Comparison of ENCODE assay signal across 1 cellular context in genomic region chr6:43359381-43359780, GRCh38.
TF ChIP-seq lines count a peak whose summit lies in the region.

No MANE protein-coding gene starts in this region.

TF ChIP-seq in IMR-90, 13 proteins besides CTCF, POLR2A, EP300 and RAD21:
- TF ChIP-seq FOS (IDR thresholded peaks at IDR 0.05; ENCODE audit: low read depth, low read length) (no peak), USF2 (IDR thresholded peaks at IDR 0.05; ENCODE audit: low read depth, low read length) (no peak), MXI1 (IDR thresholded peaks at IDR 0.05; ENCODE audit: borderline replicate concordance, low read depth, low read length) (no peak), BHLHE40 (IDR thresholded peaks at IDR 0.05; ENCODE audit: low read depth, low read length) (no peak), RCOR1 (IDR thresholded peaks at IDR 0.05; ENCODE audit: insufficient replicate concordance, low read length) (no peak), RFX5 (IDR thresholded peaks at IDR 0.05; ENCODE audit: low read depth, low read length) (no peak), MAFK (IDR thresholded peaks at IDR 0.05; ENCODE audit: low read depth, low read length) (no peak), SMC3 (IDR thresholded peaks at IDR 0.05; ENCODE audit: low read depth, low read length) (no peak), NFE2L2 (IDR thresholded peaks at IDR 0.05; ENCODE audit: low read depth, low read length) (no peak), CHD1 (IDR thresholded peaks at IDR 0.05; ENCODE audit: low read depth, low read length) (no peak), CEBPB (IDR thresholded peaks at IDR 0.05; ENCODE audit: low read depth, low read length) (no peak)
